In genomic region chr13:79483302-79483701, GRCh38 we compare ENCODE assay signal across 12 cellular contexts. TPM values are rescaled to one million over a fixed set of nuclear protein-coding genes. Genes with fewer than 3 reads are reported as not detected.
DNase-seq lines count a peak whose midpoint lies in the region; ATAC-seq and TF ChIP-seq lines count a peak whose summit lies in the region.
"Had no signal": no experiment of that assay in that cellular context is flagged by ENCODE, and none has a peak within 500 bp of the region (broad histone marks: within the 10 kb centered on the region; RNA-seq: fewer than 3 reads in every experiment).

No MANE protein-coding gene starts in this region.

- TF ChIP-seq CTCF in PC-3 (conservative IDR thresholded peaks at IDR 0.05; ENCODE audit: low read depth, low read length) (no peak), choroid plexus epithelial cell (conservative IDR thresholded peaks at IDR 0.05; ENCODE audit: low read depth, low read length) (no peak), neural cell (IDR thresholded peaks at IDR 0.05; ENCODE audit: poor library complexity, severe bottlenecking) (no peak)

- H3K27me3 ChIP-seq in PC-3 (ENCODE audit: low read length) = no peaks in the 10 kb centered on the region
- no peaks in the 10 kb centered on the region for H3K27me3 ChIP-seq in neural cell (ENCODE audit: insufficient read depth, low read depth, low read length)

- peaks cover 14% of the 10 kb centered on the region for H4K20me1 ChIP-seq in PC-3 (ENCODE audit: low read length)
- no peaks in the 10 kb centered on the region for H4K20me1 ChIP-seq in neural cell (ENCODE audit: insufficient read depth)

- H3K79me2 ChIP-seq in PC-3 (ENCODE audit: low read length) = peaks cover 66% of the 10 kb centered on the region
- H3K79me2 ChIP-seq in neural cell (replicated peaks; ENCODE audit: insufficient read depth, low read length) = peaks cover 4% of the 10 kb centered on the region

- no peak overlapping the region for H2AFZ ChIP-seq in PC-3 (ENCODE audit: low read length)
- no peak overlapping the region for H2AFZ ChIP-seq in neural cell (ENCODE audit: low read depth, low read length)

- H3K9ac ChIP-seq in PC-3 (ENCODE audit: low read length) = no peak overlapping the region
- H3K9ac ChIP-seq in neural cell (ENCODE audit: low read length) = no peak overlapping the region
- H3K9ac ChIP-seq: KMS-11 had no signal

- BruUV-seq in PC-3 (replicated peaks; lab: Mats Ljungman, UMichigan) = no TSS peak

- POLR2A ChIA-PET in PC-3 (lab: Charles Lee; ENCODE audit: unreplicated experiment) = interaction anchor here (0.6 kb wide), 1 partner anchor 793 kb away, joined by 8 read pairs; no protein-coding TSS in a partner anchor

- H3K27ac ChIP-seq in PC-3 (ENCODE audit: low read length) = no peak overlapping the region
- no peak overlapping the region for H3K27ac ChIP-seq in neural cell (ENCODE audit: low read length)
- H3K27ac ChIP-seq: KMS-11 had no signal

- peak; percentile 93 for DNase-seq in EH (ENCODE audit: low read depth)
- peak; percentile 55 for DNase-seq in PC-3
- peak; percentile 58 for DNase-seq in choroid plexus epithelial cell (ENCODE audit: low read depth)
- no peak for DNase-seq in stimulated activated CD4-positive, alpha-beta T cell treated with anti-CD3 and anti-CD28 coated beads, Interleukin-12 subunit alpha, Interleukin-12 subunit beta, amount 100 ng/mL, for 4 hours
- DNase-seq: left cardiac atrium; NCI-H748 treated with DMSO at 0.1 percent for 48 hours; stimulated activated naive CD4-positive, alpha-beta T cell treated with Interleukin-2 at 50 U/mL for 16 hours had no signal

- peak overlapping the region; percentile 98 for H3K4me3 ChIP-seq in PC-3 (ENCODE audit: low read length)
- H3K4me3 ChIP-seq in choroid plexus epithelial cell (ENCODE audit: low read depth, low read length) = no peak overlapping the region
- peak overlapping the region; percentile 89 for H3K4me3 ChIP-seq in neural cell (ENCODE audit: low read length)

- H3K4me2 ChIP-seq in PC-3 (ENCODE audit: low read length) = peak overlapping the region; percentile 92
- no peak overlapping the region for H3K4me2 ChIP-seq in neural cell (ENCODE audit: low read length)

- CTCF ChIA-PET in PC-3 (lab: Charles Lee) = interaction anchor here (1.2 kb wide), 1 partner anchor 59 kb away, joined by 5 read pairs; no protein-coding TSS in a partner anchor

- H3K4me1 ChIP-seq in PC-3 (ENCODE audit: insufficient read depth, low read length) = peaks cover 38% of the 10 kb centered on the region

- H3K9me2 ChIP-seq in PC-3 (replicated peaks; ENCODE audit: low read length) (no peaks in the 10 kb centered on the region), neural cell (ENCODE audit: insufficient read depth, low read length) (no peaks in the 10 kb centered on the region)

- intact Hi-C loops in PC-3 (cut with micrococcal nuclease) = no loop called here

- no peaks in the 10 kb centered on the region; the same call in 1 of the 2 replicates for H3K36me3 ChIP-seq in PC-3 (ENCODE audit: low read depth, low read length)
- H3K36me3 ChIP-seq in neural cell (ENCODE audit: insufficient read depth, low read length) = no peaks in the 10 kb centered on the region

- H3K9me3 ChIP-seq in PC-3 (ENCODE audit: low read length) (no peaks in the 10 kb centered on the region), neural cell (ENCODE audit: low read length) (no peaks in the 10 kb centered on the region)

- ATAC-seq in PC-3 (no peak), HG02981 (IDR thresholded peaks at IDR 0.05; ENCODE audit: unreplicated experiment) (no peak), GM18861 (IDR thresholded peaks at IDR 0.05; ENCODE audit: unreplicated experiment) (no peak), HG02642 (IDR thresholded peaks at IDR 0.05; ENCODE audit: poor library complexity, unreplicated experiment) (no peak)
- ATAC-seq: left cardiac atrium had no signal

- no peak for TF ChIP-seq RAD21 in neural cell (conservative IDR thresholded peaks at IDR 0.05)

- no peaks in the 10 kb centered on the region for H3F3A ChIP-seq in PC-3 (ENCODE audit: low read length, unreplicated experiment)
- H3F3A ChIP-seq in neural cell (ENCODE audit: insufficient read depth, low read length, poor library complexity, severe bottlenecking) = no peaks in the 10 kb centered on the region

- no peak for TF ChIP-seq EP300 in neural cell (conservative IDR thresholded peaks at IDR 0.05; ENCODE audit: poor library complexity, severe bottlenecking)

TF ChIP-seq in neural cell, 6 proteins besides CTCF, POLR2A, EP300 and RAD21:
- TF ChIP-seq MXI1 (conservative IDR thresholded peaks at IDR 0.05; ENCODE audit: poor library complexity, severe bottlenecking) = no peak

RNA-seq across cellular contexts. Expression of gene NDFIP2, which starts 2.3 kb away (rescaled TPM):
- total RNA-seq in PC-3 (2014; rRNA removed) = 17.9 and 19.5 TPM in 2 replicates
- polyA plus RNA-seq in neural cell = 32.0 and 41.2 TPM in 2 replicates
- 45.7 and 49.2 TPM in 2 replicates for polyA minus RNA-seq in neural cell
